ENCODE assay signal across 9 cellular contexts in the genomic region with DNA sequence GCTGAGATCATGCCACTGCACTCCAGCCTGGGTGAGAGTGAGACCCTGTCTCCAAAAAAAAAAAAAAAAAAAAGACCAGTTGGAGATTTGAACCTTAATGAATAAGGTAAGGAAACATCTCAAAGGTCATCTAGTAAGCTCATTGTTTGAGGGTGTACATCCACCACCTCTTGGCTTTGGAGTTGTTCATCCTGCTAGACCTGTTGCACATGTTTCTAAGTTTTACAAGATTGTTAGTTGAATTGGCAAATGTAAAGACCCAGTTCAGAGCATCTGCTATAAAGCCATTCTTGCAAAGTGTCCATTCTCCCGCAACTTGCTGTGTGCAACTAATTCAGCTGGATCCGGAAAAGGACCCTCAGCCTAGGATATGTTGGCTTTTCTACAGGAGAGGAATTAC. TPM values are rescaled to one million over a fixed set of nuclear protein-coding genes. Genes with fewer than 3 reads are reported as not detected.
DNase-seq lines count a peak whose midpoint lies in the region; ATAC-seq, FAIRE-seq and TF ChIP-seq lines count a peak whose summit lies in the region.
"Had no signal": no experiment of that assay in that cellular context is flagged by ENCODE, and none has a peak within 500 bp of the region (broad histone marks: within the 10 kb centered on the region; RNA-seq: fewer than 3 reads in every experiment).

No MANE protein-coding gene starts in this region.

- H3K4me3 ChIP-seq in A549 (peak overlapping the region; percentile 97), HEK293 (ENCODE audit: low read depth, low read length) (peak overlapping the region; percentile 90; the same call in 1 of the 2 replicates), astrocyte of the cerebellum (ENCODE audit: low read depth, low read length) (peak overlapping the region; percentile 97), H7 (ENCODE audit: insufficient read depth, low read depth, low read length) (no peak overlapping the region; the same call in 1 of the 2 replicates)

- no peaks in the 10 kb centered on the region for H3K9me3 ChIP-seq in A549
- H3K9me3 ChIP-seq in HEK293 (ENCODE audit: control insufficient read depth, insufficient read depth, low read depth, low read length) = no peaks in the 10 kb centered on the region

- ATAC-seq in A549 (no peak), memory B cell (ENCODE audit: low read depth) (no peak)

- H3K4me3 Mint-ChIP-seq in memory B cell = peak overlapping the region; percentile 24

- no peak for TF ChIP-seq POLR2A in A549 (IDR thresholded peaks at IDR 0.05; ENCODE audit: low read length)

- peaks cover 10% of the 10 kb centered on the region for H3K36me3 Mint-ChIP-seq in memory B cell

- TF ChIP-seq CTCF in A549 (IDR thresholded peaks at IDR 0.05) (no peak), HEK293 (tag by site-specific recombination; IDR thresholded peaks at IDR 0.05) (no peak), astrocyte of the cerebellum (IDR thresholded peaks at IDR 0.05; ENCODE audit: low read depth, low read length, missing control alignments) (no peak)

- in situ Hi-C loops in astrocyte of the cerebellum (cut with HindIII; ENCODE audit: low sequenced_read_pairs) = no loop called here

- H3K4me1 Mint-ChIP-seq in memory B cell = peaks cover 12% of the 10 kb centered on the region

- H3K27ac ChIP-seq in A549 (no peak overlapping the region), HEK293 (ENCODE audit: extremely low read depth, low read depth, low read length) (no peak overlapping the region)

- no peak for TF ChIP-seq RAD21 in A549 (conservative IDR thresholded peaks at IDR 0.05 in 1 of 2, IDR thresholded peaks at IDR 0.05 in 1 of 2)

- CTCF ChIA-PET in A549 (lab: Yijun Ruan, JAX) = interaction anchor here (7.6 kb wide), 1 partner anchor 11 kb away, joined by 55 read pairs; no protein-coding TSS in a partner anchor
- CTCF ChIA-PET in HEK293 (lab: Yijun Ruan, JAX) = interaction anchor here (1.2 kb wide), 1 partner anchor 12 kb away, joined by 5 read pairs; no protein-coding TSS in a partner anchor

- no peaks in the 10 kb centered on the region for H3K27me3 ChIP-seq in H7 (ENCODE audit: control insufficient read depth, insufficient read depth, low read length)

- H3K36me3 ChIP-seq in HEK293 (ENCODE audit: control insufficient read depth in 2 of 2, insufficient read depth in 1 of 2, low read length in 2 of 2) (peaks cover 33 to 52% of the 10 kb centered on the region in 2 experiments), H7 (replicated peaks; ENCODE audit: control insufficient read depth, insufficient read depth, low read length) (peaks cover 32% of the 10 kb centered on the region)

- H3K9me3 Mint-ChIP-seq in memory B cell = no peaks in the 10 kb centered on the region

- POLR2A ChIA-PET in A549 (lab: Yijun Ruan, JAX) (interaction anchor here (1.8 kb wide), 1 partner anchor 8 kb away, joined by 9 read pairs; no protein-coding TSS in a partner anchor), HEK293 (lab: Yijun Ruan, JAX) (interaction anchor here (1.3 kb wide), 1 partner anchor 8 kb away, joined by 7 read pairs; no protein-coding TSS in a partner anchor)

- no peak for FAIRE-seq in A549 (lab: Jason Lieb, UNC)

- DNase-seq in A549 (ENCODE audit: low read depth in 1 of 2, low spot score in 1 of 2) = no peak
- DNase-seq in astrocyte of the cerebellum (ENCODE audit: low read depth) = no peak
- no peak for DNase-seq in memory B cell (ENCODE audit: low spot score in 2 of 2)
- DNase-seq in NCI-H1092 (lab: John Stamatoyannopoulos, UW) = no peak
- no peak for DNase-seq in GM19238 (ENCODE audit: insufficient read length, low spot score)
- no peak for DNase-seq in cortex of kidney (lab: John Stamatoyannopoulos, UW)
- no peak for DNase-seq in H7
- DNase-seq: GF-D8 had no signal

- peaks cover 28% of the 10 kb centered on the region; the same call in 2 of the 3 replicates for H3K4me1 ChIP-seq in A549
- H3K4me1 ChIP-seq in HEK293 (ENCODE audit: control insufficient read depth, insufficient read depth, low read length) = no peaks in the 10 kb centered on the region; the same call in 1 of the 2 replicates

- peak overlapping the region; percentile 99 for H3K27ac Mint-ChIP-seq in memory B cell

- 88% methylated on average over 2 of the region's 2 CpGs for WGBS in A549 (ENCODE audit: missing lambda C conversion rate)

- no peaks in the 10 kb centered on the region for H3K27me3 Mint-ChIP-seq in memory B cell

- H3K4me2 ChIP-seq in A549 = peak overlapping the region; percentile 93

- no peak for TF ChIP-seq EP300 in A549 (IDR thresholded peaks at IDR 0.05)

TF ChIP-seq in A549, 52 proteins besides CTCF, POLR2A, EP300 and RAD21 (continues in another document):
- TF ChIP-seq CHD2 (IDR thresholded peaks at IDR 0.05; ENCODE audit: low read length, partially characterized antibody) = no peak
- TF ChIP-seq, protein P1, sequence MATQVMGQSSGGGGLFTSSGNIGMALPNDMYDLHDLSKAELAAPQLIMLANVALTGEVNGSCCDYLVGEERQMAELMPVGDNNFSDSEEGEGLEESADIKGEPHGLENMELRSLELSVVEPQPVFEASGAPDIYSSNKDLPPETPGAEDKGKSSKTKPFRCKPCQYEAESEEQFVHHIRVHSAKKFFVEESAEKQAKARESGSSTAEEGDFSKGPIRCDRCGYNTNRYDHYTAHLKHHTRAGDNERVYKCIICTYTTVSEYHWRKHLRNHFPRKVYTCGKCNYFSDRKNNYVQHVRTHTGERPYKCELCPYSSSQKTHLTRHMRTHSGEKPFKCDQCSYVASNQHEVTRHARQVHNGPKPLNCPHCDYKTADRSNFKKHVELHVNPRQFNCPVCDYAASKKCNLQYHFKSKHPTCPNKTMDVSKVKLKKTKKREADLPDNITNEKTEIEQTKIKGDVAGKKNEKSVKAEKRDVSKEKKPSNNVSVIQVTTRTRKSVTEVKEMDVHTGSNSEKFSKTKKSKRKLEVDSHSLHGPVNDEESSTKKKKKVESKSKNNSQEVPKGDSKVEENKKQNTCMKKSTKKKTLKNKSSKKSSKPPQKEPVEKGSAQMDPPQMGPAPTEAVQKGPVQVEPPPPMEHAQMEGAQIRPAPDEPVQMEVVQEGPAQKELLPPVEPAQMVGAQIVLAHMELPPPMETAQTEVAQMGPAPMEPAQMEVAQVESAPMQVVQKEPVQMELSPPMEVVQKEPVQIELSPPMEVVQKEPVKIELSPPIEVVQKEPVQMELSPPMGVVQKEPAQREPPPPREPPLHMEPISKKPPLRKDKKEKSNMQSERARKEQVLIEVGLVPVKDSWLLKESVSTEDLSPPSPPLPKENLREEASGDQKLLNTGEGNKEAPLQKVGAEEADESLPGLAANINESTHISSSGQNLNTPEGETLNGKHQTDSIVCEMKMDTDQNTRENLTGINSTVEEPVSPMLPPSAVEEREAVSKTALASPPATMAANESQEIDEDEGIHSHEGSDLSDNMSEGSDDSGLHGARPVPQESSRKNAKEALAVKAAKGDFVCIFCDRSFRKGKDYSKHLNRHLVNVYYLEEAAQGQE (IDR thresholded peaks at IDR 0.05) = no peak
- TF ChIP-seq, protein P2, sequence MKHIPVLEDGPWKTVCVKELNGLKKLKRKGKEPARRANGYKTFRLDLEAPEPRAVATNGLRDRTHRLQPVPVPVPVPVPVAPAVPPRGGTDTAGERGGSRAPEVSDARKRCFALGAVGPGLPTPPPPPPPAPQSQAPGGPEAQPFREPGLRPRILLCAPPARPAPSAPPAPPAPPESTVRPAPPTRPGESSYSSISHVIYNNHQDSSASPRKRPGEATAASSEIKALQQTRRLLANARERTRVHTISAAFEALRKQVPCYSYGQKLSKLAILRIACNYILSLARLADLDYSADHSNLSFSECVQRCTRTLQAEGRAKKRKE (CRISPR knock-in tag; IDR thresholded peaks at IDR 0.05; ENCODE audit: low read depth) = no peak

TF ChIP-seq in HEK293, 187 proteins besides CTCF, POLR2A, EP300 and RAD21 (continues in another document):
- TF ChIP-seq ZNF366 (tag by site-specific recombination; conservative IDR thresholded peaks at IDR 0.05) (no peak), ZNF701 (tag by site-specific recombination; IDR thresholded peaks at IDR 0.05) (no peak), SCRT1 (tag by site-specific recombination; IDR thresholded peaks at IDR 0.05; ENCODE audit: borderline replicate concordance) (peak; percentile 77; the same call in 1 of the 2 replicates), ZNF514 (tag by site-specific recombination; IDR thresholded peaks at IDR 0.05) (no peak), SP2 (tag by site-specific recombination; IDR thresholded peaks at IDR 0.05) (no peak), ZNF48 (tag by site-specific recombination; IDR thresholded peaks at IDR 0.05) (no peak), SCRT2 (tag by site-specific recombination; IDR thresholded peaks at IDR 0.05) (peak; percentile 92), ZNF157 (tag by site-specific recombination; IDR thresholded peaks at IDR 0.05) (no peak), ZNF174 (tag by site-specific recombination; IDR thresholded peaks at IDR 0.05) (no peak), ZNF530 (tag by site-specific recombination; IDR thresholded peaks at IDR 0.05; ENCODE audit: low read depth) (no peak)
- TF ChIP-seq, protein P3, sequence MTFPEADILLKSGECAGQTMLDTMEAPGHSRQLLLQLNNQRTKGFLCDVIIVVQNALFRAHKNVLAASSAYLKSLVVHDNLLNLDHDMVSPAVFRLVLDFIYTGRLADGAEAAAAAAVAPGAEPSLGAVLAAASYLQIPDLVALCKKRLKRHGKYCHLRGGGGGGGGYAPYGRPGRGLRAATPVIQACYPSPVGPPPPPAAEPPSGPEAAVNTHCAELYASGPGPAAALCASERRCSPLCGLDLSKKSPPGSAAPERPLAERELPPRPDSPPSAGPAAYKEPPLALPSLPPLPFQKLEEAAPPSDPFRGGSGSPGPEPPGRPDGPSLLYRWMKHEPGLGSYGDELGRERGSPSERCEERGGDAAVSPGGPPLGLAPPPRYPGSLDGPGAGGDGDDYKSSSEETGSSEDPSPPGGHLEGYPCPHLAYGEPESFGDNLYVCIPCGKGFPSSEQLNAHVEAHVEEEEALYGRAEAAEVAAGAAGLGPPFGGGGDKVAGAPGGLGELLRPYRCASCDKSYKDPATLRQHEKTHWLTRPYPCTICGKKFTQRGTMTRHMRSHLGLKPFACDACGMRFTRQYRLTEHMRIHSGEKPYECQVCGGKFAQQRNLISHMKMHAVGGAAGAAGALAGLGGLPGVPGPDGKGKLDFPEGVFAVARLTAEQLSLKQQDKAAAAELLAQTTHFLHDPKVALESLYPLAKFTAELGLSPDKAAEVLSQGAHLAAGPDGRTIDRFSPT (tag by site-specific recombination; IDR thresholded peaks at IDR 0.05) = no peak

RNA-seq across cellular contexts. Expression of a gene that starts 1.5 kb away (rescaled TPM):
- polyA plus RNA-seq in A549 (2011; rRNA removed) = 170 and 211 TPM in 2 replicates
- polyA plus RNA-seq in A549 (2012; cell fraction: cytosol; rRNA removed) = 116 and 126 TPM in 2 replicates
- 60.9 and 65.6 TPM in 2 replicates for polyA plus RNA-seq in A549 (2012; cell fraction: nucleus; rRNA removed)
- polyA plus RNA-seq in A549 (2017; fragmentation: RNase III; extraction: RNeasy Plus Mini Kit Qiagen cat#74134 plus additional on column Dnase treatment) = 210 to 219 TPM (median 212 TPM) in 3 replicates
- 75.8 and 83.4 TPM in 2 replicates for polyA minus RNA-seq in A549 (2011; rRNA and poly(A)+ RNA removed)
- total RNA-seq in H7 (2014; rRNA removed; shearing (Covaris generic)) = 118 and 123 TPM in 2 replicates
